8 cellular contexts compared by ENCODE assay signal in the genomic region with DNA sequence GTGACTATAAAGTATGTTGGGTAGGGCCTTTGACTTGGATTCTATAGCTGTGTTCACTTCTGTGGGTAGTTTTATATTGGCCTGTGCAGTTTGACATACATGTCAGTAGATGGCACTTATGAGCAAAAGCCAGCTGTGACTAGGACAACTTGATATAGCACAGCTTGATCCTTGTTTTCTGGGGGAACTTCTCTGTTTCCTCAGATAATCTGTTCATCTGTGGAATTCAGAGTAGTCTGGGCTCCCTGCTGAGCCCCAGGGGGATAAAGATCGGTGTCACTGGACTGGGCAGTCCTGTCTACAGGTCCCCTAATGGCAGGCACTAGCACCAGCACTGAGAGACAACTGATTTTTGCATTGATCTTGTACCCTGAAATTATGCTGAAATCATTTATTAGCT. TPM values are rescaled to one million over a fixed set of nuclear protein-coding genes. Genes with fewer than 3 reads are reported as not detected.
A peak's percentile ranks its signal among the peaks of the same experiment; 100 is the strongest.
DNase-seq lines count a peak whose midpoint lies in the region; ATAC-seq and TF ChIP-seq lines count a peak whose summit lies in the region.

No MANE protein-coding gene starts in this region.

- CTCF ChIA-PET in PC-3 (lab: Charles Lee) = no interaction called here

- no peaks in the 10 kb centered on the region for H3K4me1 ChIP-seq in heart left ventricle
- H3K4me1 ChIP-seq in PC-3 (ENCODE audit: insufficient read depth, low read length) = no peaks in the 10 kb centered on the region
- H3K4me1 ChIP-seq in esophagus muscularis mucosa = no peaks in the 10 kb centered on the region

- no peak overlapping the region for H2AFZ ChIP-seq in PC-3 (ENCODE audit: low read length)

- H3F3A ChIP-seq in PC-3 (ENCODE audit: low read length, unreplicated experiment) = no peaks in the 10 kb centered on the region

- TF ChIP-seq CTCF in heart left ventricle (IDR thresholded peaks at IDR 0.05) (peak in 11 of 12 donors; percentile 16 to 61 (median 42)), PC-3 (conservative IDR thresholded peaks at IDR 0.05; ENCODE audit: low read depth, low read length) (peak; percentile 63), esophagus muscularis mucosa (IDR thresholded peaks at IDR 0.05) (peak in 2 of 3 experiments; percentile 20 to 52)

- intact Hi-C loops in heart left ventricle (cut with DNase I) = no loop called here
- intact Hi-C loops in left ventricle myocardium superior (cut with micrococcal nuclease) = no loop called here
- intact Hi-C loops in PC-3 (cut with micrococcal nuclease) = no loop called here
- intact Hi-C loops in esophagus muscularis mucosa (cut with DNase I) = no loop called here

- no peaks in the 10 kb centered on the region for H3K27me3 Mint-ChIP-seq in effector memory CD8-positive, alpha-beta T cell

- H4K20me1 ChIP-seq in PC-3 (ENCODE audit: low read length) = no peaks in the 10 kb centered on the region

- ATAC-seq in heart left ventricle (peak in 2 of 4 donors; percentile 63 to 69), left ventricle myocardium superior (no peak), HG03280 (IDR thresholded peaks at IDR 0.05; ENCODE audit: unreplicated experiment) (peak; percentile 73), PC-3 (peak; percentile 80), GM21447 (IDR thresholded peaks at IDR 0.05; ENCODE audit: unreplicated experiment) (no peak)
- no peak for ATAC-seq in effector memory CD8-positive, alpha-beta T cell (replicated peaks)

- no TSS peak for BruUV-seq in PC-3 (replicated peaks; lab: Mats Ljungman, UMichigan)

- H3K27me3 ChIP-seq in heart left ventricle = no peaks in the 10 kb centered on the region
- H3K27me3 ChIP-seq in PC-3 (ENCODE audit: low read length) = 0 out of 2 replicates have a peak, but pooled peaks cover 6% of the 10 kb centered on the region
- no peaks in the 10 kb centered on the region for H3K27me3 ChIP-seq in esophagus muscularis mucosa

- H3K36me3 Mint-ChIP-seq in effector memory CD8-positive, alpha-beta T cell (ENCODE audit: insufficient read depth) = peaks cover 3% of the 10 kb centered on the region

- no peak for DNase-seq in heart left ventricle
- no peak for DNase-seq in left ventricle myocardium superior
- DNase-seq in PC-3 = peak; percentile 51
- no peak for DNase-seq in esophagus muscularis mucosa (ENCODE audit: extremely low spot score)
- DNase-seq in pons (ENCODE audit: low spot score) = peak; percentile 20
- DNase-seq in effector memory CD8-positive, alpha-beta T cell = no peak

- TF ChIP-seq EP300 in esophagus muscularis mucosa (IDR thresholded peaks at IDR 0.05) = no peak

- no peaks in the 10 kb centered on the region for H3K36me3 ChIP-seq in heart left ventricle
- no peaks in the 10 kb centered on the region for H3K36me3 ChIP-seq in PC-3 (ENCODE audit: low read depth, low read length)
- no peaks in the 10 kb centered on the region for H3K36me3 ChIP-seq in esophagus muscularis mucosa

- no peak overlapping the region for H3K9ac ChIP-seq in PC-3 (ENCODE audit: low read length)

- H3K4me3 ChIP-seq in heart left ventricle (no peak overlapping the region), PC-3 (ENCODE audit: low read length) (no peak overlapping the region), esophagus muscularis mucosa (no peak overlapping the region)

- H3K4me3 Mint-ChIP-seq in effector memory CD8-positive, alpha-beta T cell = no peak overlapping the region

- POLR2A ChIA-PET in PC-3 (lab: Charles Lee; ENCODE audit: unreplicated experiment) = no interaction called here

- no peak overlapping the region for H3K4me2 ChIP-seq in PC-3 (ENCODE audit: low read length)

- 0 to 2% (median 1%) methylated on average over 1 of the region's 1 CpG for WGBS in heart left ventricle, 4 donors
- 0% methylated on average over 1 of the region's 1 CpG for WGBS in esophagus muscularis mucosa

- no peaks in the 10 kb centered on the region for H3K79me2 ChIP-seq in PC-3 (ENCODE audit: low read length)

- no peaks in the 10 kb centered on the region for H3K9me2 ChIP-seq in PC-3 (replicated peaks; ENCODE audit: low read length)

- H3K9me3 Mint-ChIP-seq in effector memory CD8-positive, alpha-beta T cell = peaks cover 0 to 5% of the 10 kb centered on the region in 2 donors

- no peaks in the 10 kb centered on the region for H3K4me1 Mint-ChIP-seq in effector memory CD8-positive, alpha-beta T cell (ENCODE audit: low read depth in 2 of 2)

- peaks cover 0 to 9% (median 0%) of the 10 kb centered on the region in 12 donors for H3K9me3 ChIP-seq in heart left ventricle
- no peaks in the 10 kb centered on the region for H3K9me3 ChIP-seq in PC-3 (ENCODE audit: low read length)
- H3K9me3 ChIP-seq in esophagus muscularis mucosa = peaks cover 0 to 7% (median 0%) of the 10 kb centered on the region in 4 donors

- TF ChIP-seq POLR2A in heart left ventricle (IDR thresholded peaks at IDR 0.05) = no peak
- no peak for TF ChIP-seq POLR2A in esophagus muscularis mucosa (IDR thresholded peaks at IDR 0.05; ENCODE audit: low read depth)

- no peak overlapping the region for H3K27ac Mint-ChIP-seq in effector memory CD8-positive, alpha-beta T cell

- H3K27ac ChIP-seq in heart left ventricle = no peak overlapping the region
- H3K27ac ChIP-seq in PC-3 (ENCODE audit: low read length) = no peak overlapping the region
- H3K27ac ChIP-seq in esophagus muscularis mucosa (replicated peaks in 1 of 4) = no peak overlapping the region

RNA-seq across cellular contexts. Expression of a gene that starts 25.4 kb away (rescaled TPM):
- total RNA-seq in heart left ventricle (under 1 TPM in 1 of 9 donors, not detected in 8; 0.16 TPM), left ventricle myocardium superior (not detected), PC-3 (2014; rRNA removed) (not detected in 2 replicates), esophagus muscularis mucosa (not detected)
- polyA plus RNA-seq in heart left ventricle = under 1 TPM in 1 of 2 donors, not detected in 1; 0.19 TPM

Comparison
In these comparisons a context has a peak if more than half of its experiments do, and no peak if none do; other contexts are left out.
1. ATAC-seq: peak in HG03280 (single experiment) and PC-3 (single experiment); none in left ventricle myocardium superior (single experiment), GM21447 (single experiment) and effector memory CD8-positive, alpha-beta T cell (single experiment).
2. DNase-seq: peak in PC-3 (single experiment) and pons (single experiment); none in heart left ventricle (0 of 5), left ventricle myocardium superior (single experiment), esophagus muscularis mucosa (single experiment) and effector memory CD8-positive, alpha-beta T cell (0 of 3).
3. Peak in every context shown above with its lines, with median percentiles within 50 percentile points of each other: CTCF ChIP-seq.